Comparison of ENCODE assay signal across 8 cellular contexts in genomic region chr7:99407849-99408346, GRCh38. TPM values are rescaled to one million over a fixed set of nuclear protein-coding genes. Genes with fewer than 3 reads are reported as not detected.
A peak's percentile ranks its signal among the peaks of the same experiment; 100 is the strongest.
DNase-seq lines count a peak whose midpoint lies in the region; ATAC-seq, FAIRE-seq and TF ChIP-seq lines count a peak whose summit lies in the region.

No MANE protein-coding gene starts in this region.

- no peak for FAIRE-seq in K562 (lab: Jason Lieb, UNC)

- H4K20me1 ChIP-seq in K562 (replicated peaks; ENCODE audit: control insufficient read depth, insufficient read depth, low read length) = peaks cover 34% of the 10 kb centered on the region

- TF ChIP-seq POLR2A in K562 (conservative IDR thresholded peaks at IDR 0.05) (no peak), gastrocnemius medialis (IDR thresholded peaks at IDR 0.05) (no peak)

- H3K4me1 ChIP-seq in K562 (replicated peaks in 1 of 2; ENCODE audit: control insufficient read depth in 2 of 2, insufficient read depth in 2 of 2, low read length in 2 of 2) = peaks cover 20% of the 10 kb centered on the region in 2 experiments; a peak in 4 of 5 replicates
- H3K4me1 ChIP-seq in iPS-18a (ENCODE audit: control insufficient read depth, low read depth, low read length) = peaks cover 11% of the 10 kb centered on the region
- H3K4me1 ChIP-seq in gastrocnemius medialis = peaks cover 40 to 43% of the 10 kb centered on the region in 2 donors

- H3K4me3 ChIP-seq in K562 (peak overlapping the region; percentile 97), iPS-18a (ENCODE audit: low read length) (peak overlapping the region; percentile 88), gastrocnemius medialis (peak overlapping the region; percentile 96 to 100 (median 99))

- in situ Hi-C loops in SK-MEL-5 (cut with HindIII; ENCODE audit: low pct_unique_long_range_greater_than_20kb, low sequenced_read_pairs) = no loop called here
- in situ Hi-C loops in K562 (cut with MboI) = no loop called here
- in situ Hi-C loops in gastrocnemius medialis (cut with MboI; ENCODE audit: low sequenced_read_pairs in 4 of 4) = no loop called here

- TF ChIP-seq RAD21 in K562 (CRISPR knock-in tag; conservative IDR thresholded peaks at IDR 0.05 in 1 of 2, IDR thresholded peaks at IDR 0.05 in 1 of 2) = no peak

- DNase-seq in Daoy (ENCODE audit: low read depth) = peak; percentile 87
- DNase-seq in SK-MEL-5 (ENCODE audit: low read depth, low spot score) = peak; percentile 62
- peak in 2 of 4 experiments; percentile 56 to 67 for DNase-seq in K562 (ENCODE audit: extremely low read depth in 1 of 4, low spot score in 3 of 4)
- DNase-seq in gastrocnemius medialis = peak; percentile 15 to 74
- DNase-seq in GM20000 (ENCODE audit: low spot score) = no peak

- TF ChIP-seq CTCF in K562 (IDR thresholded peaks at IDR 0.05 in 2 of 3, conservative IDR thresholded peaks at IDR 0.05 in 1 of 3; ENCODE audit: insufficient read depth in 2 of 3, low read depth in 1 of 3, low read length in 3 of 3) = 0 out of 6 replicates have a peak, but pooled peaks of 1 of the 3 experiments have one; percentile 5
- TF ChIP-seq CTCF in gastrocnemius medialis (IDR thresholded peaks at IDR 0.05 in 4 of 5, conservative IDR thresholded peaks at IDR 0.05 in 1 of 5) = no peak
- TF ChIP-seq CTCF in GM20000 (IDR thresholded peaks at IDR 0.05; ENCODE audit: extremely low read depth, missing control alignments) = no peak

- intact Hi-C loops in K562 (cut with micrococcal nuclease) (loop anchor here (2.0 kb wide), 1 partner anchor 33 kb away; the partner anchor contains the start of gene ARPC1B), gastrocnemius medialis (cut with DNase I; ENCODE audit: low total_unique reads) (loop anchor here (1.0 to 5.0 kb wide), 5 partner anchors 15 to 96 kb away; partner anchors contain the start of genes ARPC1A, CPSF4, PTCD1 and ZKSCAN5)

- WGBS in K562 (ENCODE audit: insufficient coverage, low coverage, missing lambda C conversion rate) = under 1% methylated on average over 28 of the region's 28 CpGs

- H3K36me3 ChIP-seq in K562 (ENCODE audit: control insufficient read depth, insufficient read depth, low read length) (peaks cover 75% of the 10 kb centered on the region), iPS-18a (ENCODE audit: control insufficient read depth, low read depth, low read length) (peaks cover 35% of the 10 kb centered on the region), gastrocnemius medialis (peaks cover 0 to 47% of the 10 kb centered on the region in 2 donors)

- H2AFZ ChIP-seq in K562 (ENCODE audit: low read depth, low read length) = peak overlapping the region; percentile 100

- peaks cover 77% of the 10 kb centered on the region for H3K79me2 ChIP-seq in K562 (ENCODE audit: control insufficient read depth, insufficient read depth, low read length)

- H3K9me1 ChIP-seq in K562 (ENCODE audit: control insufficient read depth, insufficient read depth, low read length) = no peaks in the 10 kb centered on the region

- CTCF ChIA-PET in K562 (lab: Yijun Ruan, JAX; ENCODE audit: low intra/inter-chr PET ratio) = no interaction called here

- no peak for TF ChIP-seq EP300 in K562 (IDR thresholded peaks at IDR 0.05; ENCODE audit: low read length)

- POLR2A ChIA-PET in K562 (lab: Yijun Ruan, JAX) = interaction anchor here (0.7 to 4.4 kb wide), 12 partner anchors 8 to 277 kb away, joined by 3 to 53 read pairs (median 8); partner anchors contain the start of genes CPSF4 and PTCD1

- H3K9ac ChIP-seq in K562 (ENCODE audit: insufficient read depth in 1 of 2, low read depth in 2 of 2, low read length in 2 of 2) (peak overlapping the region; percentile 97 to 100), iPS-18a (ENCODE audit: low read length) (peak overlapping the region; percentile 94)

- H3K27me3 ChIP-seq in K562 (ENCODE audit: control insufficient read depth in 2 of 2, insufficient read depth in 2 of 2, low read length in 2 of 2) = no peaks in the 10 kb centered on the region
- no peaks in the 10 kb centered on the region for H3K27me3 ChIP-seq in iPS-18a (ENCODE audit: control insufficient read depth, insufficient read depth, low read length)
- H3K27me3 ChIP-seq in gastrocnemius medialis = no peaks in the 10 kb centered on the region

- ATAC-seq in HG02642 (IDR thresholded peaks at IDR 0.05; ENCODE audit: poor library complexity, unreplicated experiment) = peak; percentile 3
- ATAC-seq in K562 = peak; percentile 61
- peak; percentile 55 to 60 for ATAC-seq in gastrocnemius medialis
- no peak for ATAC-seq in GM19351 (IDR thresholded peaks at IDR 0.05; ENCODE audit: unreplicated experiment)

- BruUV-seq in K562 (replicated peaks; lab: Mats Ljungman, UMichigan) = no TSS peak

- H3K27ac ChIP-seq in K562 (ENCODE audit: extremely low read depth, low read depth, low read length) = peak overlapping the region; percentile 100
- H3K27ac ChIP-seq in iPS-18a (ENCODE audit: low read length) = peak overlapping the region; percentile 58
- peak overlapping the region; percentile 93 to 99 (median 96) for H3K27ac ChIP-seq in gastrocnemius medialis

- peak overlapping the region; percentile 99 for H3K4me2 ChIP-seq in K562 (ENCODE audit: insufficient read depth, low read length)

- H3K9me3 ChIP-seq in K562 (replicated peaks; ENCODE audit: control insufficient read depth, insufficient read depth, low read depth, low read length) = no peaks in the 10 kb centered on the region
- no peaks in the 10 kb centered on the region for H3K9me3 ChIP-seq in iPS-18a (ENCODE audit: control insufficient read depth, low read depth, low read length)
- no peaks in the 10 kb centered on the region for H3K9me3 ChIP-seq in gastrocnemius medialis

RNA-seq across cellular contexts. Expression of gene PDAP1, which starts 0.5 kb away (rescaled TPM):
- 263 and 279 TPM in 2 replicates for total RNA-seq in Daoy (2014; rRNA removed; shearing (Covaris generic))
- 54.2 and 55.6 TPM in 2 replicates for total RNA-seq in SK-MEL-5 (2014; rRNA removed; shearing (Covaris generic))
- 92.5 and 106 TPM in 2 replicates for polyA plus RNA-seq in SK-MEL-5 (2015; cell fraction: cytosol; rRNA removed)
- 17.8 and 18.4 TPM in 2 replicates for polyA plus RNA-seq in SK-MEL-5 (2015; cell fraction: nucleus; rRNA removed)
- total RNA-seq in K562 (2011; cell fraction: chromatin; rRNA removed; ENCODE audit: low replicate concordance) = 27.1 and 32.8 TPM in 2 replicates
- total RNA-seq in K562 (2011; cell fraction: nucleolus; rRNA removed) = 19.1 and 20.0 TPM in 2 replicates
- 28.5 and 49.1 TPM in 2 replicates for total RNA-seq in K562 (2011; cell fraction: nucleoplasm; rRNA removed)
- total RNA-seq in K562 (2014; rRNA removed) (105 and 108 TPM in 2 replicates), K562 (2014; rRNA removed; fragmentation: Illumina TruSeq; extraction: Trizol) (129 and 138 TPM in 2 replicates), K562 (2015; rRNA removed; fragmentation: Illumina TruSeq; extraction: Trizol) (161 and 162 TPM in 2 replicates), K562 (2021) (161 and 182 TPM in 2 replicates), gastrocnemius medialis (100 to 1,000 TPM in 3 of 4 donors, 10 to 100 TPM in 1; 81.7 to 258 (median 198) TPM)
- polyA plus RNA-seq in K562 (2011; rRNA removed) (31.0 and 72.6 TPM in 2 replicates), K562 (2014; fragmentation: Illumina TruSeq; extraction: Trizol) (315 and 356 TPM in 2 replicates), K562 (2014; fragmentation: Nextera tagmentation; extraction: Ambion mirVana) (10 to 100 TPM; 10.2 to 16.0 TPM), K562 (2014; rRNA removed) (185 and 215 TPM in 2 replicates)
- polyA plus RNA-seq in K562 (2011; cell fraction: cytosol; rRNA removed) = 26.2 and 29.1 TPM in 2 replicates
- polyA plus RNA-seq in K562 (2011; cell fraction: nucleus; rRNA removed) = 22.4 and 28.1 TPM in 2 replicates
- polyA plus RNA-seq in K562 (2012) = 165 and 249 TPM in 2 replicates
- 20.1 and 24.4 TPM in 2 replicates for polyA minus RNA-seq in K562 (2011; rRNA and poly(A)+ RNA removed)
- 31.9 and 37.0 TPM in 2 replicates for polyA minus RNA-seq in K562 (2011; cell fraction: cytosol; rRNA and poly(A)+ RNA removed)
- polyA minus RNA-seq in K562 (2011; cell fraction: nucleus; rRNA and poly(A)+ RNA removed) = 5.1 and 6.4 TPM in 2 replicates

RNA-seq across cellular contexts. Expression of gene BUD31, which starts 0.9 kb away (rescaled TPM):
- total RNA-seq in Daoy (2014; rRNA removed; shearing (Covaris generic)) = 374 and 510 TPM in 2 replicates
- total RNA-seq in SK-MEL-5 (2014; rRNA removed; shearing (Covaris generic)) = 228 and 236 TPM in 2 replicates
- 171 and 200 TPM in 2 replicates for polyA plus RNA-seq in SK-MEL-5 (2015; cell fraction: cytosol; rRNA removed)
- 55.9 and 60.6 TPM in 2 replicates for polyA plus RNA-seq in SK-MEL-5 (2015; cell fraction: nucleus; rRNA removed)
- 71.4 and 104 TPM in 2 replicates for total RNA-seq in K562 (2011; cell fraction: chromatin; rRNA removed; ENCODE audit: low replicate concordance)
- total RNA-seq in K562 (2011; cell fraction: nucleolus; rRNA removed) = 46.8 and 62.5 TPM in 2 replicates
- 67.0 and 82.8 TPM in 2 replicates for total RNA-seq in K562 (2011; cell fraction: nucleoplasm; rRNA removed)
- 247 and 279 TPM in 2 replicates for total RNA-seq in K562 (2014; rRNA removed)
- 214 and 266 TPM in 2 replicates for total RNA-seq in K562 (2014; rRNA removed; fragmentation: Illumina TruSeq; extraction: Trizol)
- total RNA-seq in K562 (2015; rRNA removed; fragmentation: Illumina TruSeq; extraction: Trizol) = 211 and 238 TPM in 2 replicates
- 242 and 255 TPM in 2 replicates for total RNA-seq in K562 (2021)
- polyA plus RNA-seq in K562 (2011; rRNA removed) = 69.4 and 105 TPM in 2 replicates
- polyA plus RNA-seq in K562 (2011; cell fraction: cytosol; rRNA removed) = 77.0 and 96.0 TPM in 2 replicates
- polyA plus RNA-seq in K562 (2011; cell fraction: nucleus; rRNA removed) = 42.2 and 50.1 TPM in 2 replicates
- 142 and 298 TPM in 2 replicates for polyA plus RNA-seq in K562 (2012)
- polyA plus RNA-seq in K562 (2014; fragmentation: Illumina TruSeq; extraction: Trizol) = 307 and 342 TPM in 2 replicates
- polyA plus RNA-seq in K562 (2014; fragmentation: Nextera tagmentation; extraction: Ambion mirVana) = 100 to 1,000 TPM; 275 to 332 TPM
- 237 and 272 TPM in 2 replicates for polyA plus RNA-seq in K562 (2014; rRNA removed)
- 50.5 and 64.8 TPM in 2 replicates for polyA minus RNA-seq in K562 (2011; rRNA and poly(A)+ RNA removed)
- 36.5 and 42.6 TPM in 2 replicates for polyA minus RNA-seq in K562 (2011; cell fraction: cytosol; rRNA and poly(A)+ RNA removed)
- 16.4 and 18.0 TPM in 2 replicates for polyA minus RNA-seq in K562 (2011; cell fraction: nucleus; rRNA and poly(A)+ RNA removed)
- 10 to 100 TPM; 23.3 to 46.8 (median 28.0) TPM for total RNA-seq in gastrocnemius medialis

RNA-seq across cellular contexts. Expression of gene PTCD1, which starts 30.7 kb away (rescaled TPM):
- total RNA-seq in Daoy (2014; rRNA removed; shearing (Covaris generic)) = 9.7 and 11.9 TPM in 2 replicates
- total RNA-seq in SK-MEL-5 (2014; rRNA removed; shearing (Covaris generic)) = 17.4 and 18.4 TPM in 2 replicates
- 16.5 and 21.2 TPM in 2 replicates for polyA plus RNA-seq in SK-MEL-5 (2015; cell fraction: cytosol; rRNA removed)
- 15.8 and 20.4 TPM in 2 replicates for polyA plus RNA-seq in SK-MEL-5 (2015; cell fraction: nucleus; rRNA removed)
- total RNA-seq in K562 (2011; cell fraction: chromatin; rRNA removed; ENCODE audit: low replicate concordance) = 20.1 and 49.2 TPM in 2 replicates
- total RNA-seq in K562 (2011; cell fraction: nucleolus; rRNA removed) = 22.2 and 25.2 TPM in 2 replicates
- total RNA-seq in K562 (2011; cell fraction: nucleoplasm; rRNA removed) = 9.8 and 15.1 TPM in 2 replicates
- total RNA-seq in K562 (2014; rRNA removed) (17.1 and 24.4 TPM in 2 replicates), K562 (2014; rRNA removed; fragmentation: Illumina TruSeq; extraction: Trizol) (6.2 and 6.9 TPM in 2 replicates), K562 (2015; rRNA removed; fragmentation: Illumina TruSeq; extraction: Trizol) (10.3 and 10.5 TPM in 2 replicates), K562 (2021) (12.3 and 16.3 TPM in 2 replicates), gastrocnemius medialis (10 to 100 TPM in 2 of 4 donors, 1 to 10 TPM in 2; 7.8 to 14.1 (median 10.9) TPM)
- polyA plus RNA-seq in K562 (2011; rRNA removed) (4.1 and 5.3 TPM in 2 replicates), K562 (2014; fragmentation: Illumina TruSeq; extraction: Trizol) (5.0 and 21.9 TPM in 2 replicates), K562 (2014; fragmentation: Nextera tagmentation; extraction: Ambion mirVana) (under 1 TPM; 0.46 to 0.57 TPM), K562 (2014; rRNA removed) (10.5 and 13.5 TPM in 2 replicates)
- 4.6 and 13.2 TPM in 2 replicates for polyA plus RNA-seq in K562 (2011; cell fraction: cytosol; rRNA removed)
- 8.8 and 19.0 TPM in 2 replicates for polyA plus RNA-seq in K562 (2011; cell fraction: nucleus; rRNA removed)
- 6.9 and 10.9 TPM in 2 replicates for polyA plus RNA-seq in K562 (2012)
- polyA minus RNA-seq in K562 (2011; rRNA and poly(A)+ RNA removed) = 3.8 and 5.0 TPM in 2 replicates
- polyA minus RNA-seq in K562 (2011; cell fraction: cytosol; rRNA and poly(A)+ RNA removed) = 4.6 and 7.6 TPM in 2 replicates
- 6.6 and 8.1 TPM in 2 replicates for polyA minus RNA-seq in K562 (2011; cell fraction: nucleus; rRNA and poly(A)+ RNA removed)

RNA-seq across cellular contexts. Expression of gene CPSF4, which starts 30.8 kb away (rescaled TPM):
- total RNA-seq in Daoy (2014; rRNA removed; shearing (Covaris generic)) = 51.9 and 60.1 TPM in 2 replicates
- total RNA-seq in SK-MEL-5 (2014; rRNA removed; shearing (Covaris generic)) = 48.8 and 53.7 TPM in 2 replicates
- 66.5 and 87.3 TPM in 2 replicates for polyA plus RNA-seq in SK-MEL-5 (2015; cell fraction: cytosol; rRNA removed)
- polyA plus RNA-seq in SK-MEL-5 (2015; cell fraction: nucleus; rRNA removed) = 304 TPM in 2 replicates
- total RNA-seq in K562 (2011; cell fraction: chromatin; rRNA removed; ENCODE audit: low replicate concordance) = 152 and 384 TPM in 2 replicates
- 218 TPM in 2 replicates for total RNA-seq in K562 (2011; cell fraction: nucleolus; rRNA removed)
- 228 and 250 TPM in 2 replicates for total RNA-seq in K562 (2011; cell fraction: nucleoplasm; rRNA removed)
- 71.7 and 83.4 TPM in 2 replicates for total RNA-seq in K562 (2014; rRNA removed)
- total RNA-seq in K562 (2014; rRNA removed; fragmentation: Illumina TruSeq; extraction: Trizol) = 39.2 and 46.1 TPM in 2 replicates
- total RNA-seq in K562 (2015; rRNA removed; fragmentation: Illumina TruSeq; extraction: Trizol) = 63.9 and 66.7 TPM in 2 replicates
- total RNA-seq in K562 (2021) = 97.7 and 99.8 TPM in 2 replicates
- 81.3 and 83.8 TPM in 2 replicates for polyA plus RNA-seq in K562 (2011; rRNA removed)
- polyA plus RNA-seq in K562 (2011; cell fraction: cytosol; rRNA removed) = 74.0 and 128 TPM in 2 replicates
- 257 and 356 TPM in 2 replicates for polyA plus RNA-seq in K562 (2011; cell fraction: nucleus; rRNA removed)
- polyA plus RNA-seq in K562 (2012) = 69.0 and 82.1 TPM in 2 replicates
- 86.8 and 90.7 TPM in 2 replicates for polyA plus RNA-seq in K562 (2014; fragmentation: Illumina TruSeq; extraction: Trizol)
- polyA plus RNA-seq in K562 (2014; fragmentation: Nextera tagmentation; extraction: Ambion mirVana) = 10 to 100 TPM; 16.9 to 17.4 TPM
- 118 and 126 TPM in 2 replicates for polyA plus RNA-seq in K562 (2014; rRNA removed)
- polyA minus RNA-seq in K562 (2011; rRNA and poly(A)+ RNA removed) = 32.3 and 54.6 TPM in 2 replicates
- polyA minus RNA-seq in K562 (2011; cell fraction: cytosol; rRNA and poly(A)+ RNA removed) = 26.3 and 38.3 TPM in 2 replicates
- 63.5 and 66.6 TPM in 2 replicates for polyA minus RNA-seq in K562 (2011; cell fraction: nucleus; rRNA and poly(A)+ RNA removed)
- total RNA-seq in gastrocnemius medialis = 10 to 100 TPM; 21.4 to 40.4 (median 26.1) TPM

RNA-seq across cellular contexts. Expression of gene ARPC1B, which starts 33.4 kb away (rescaled TPM):
- 377 and 446 TPM in 2 replicates for total RNA-seq in Daoy (2014; rRNA removed; shearing (Covaris generic))
- 1,635 and 1,714 TPM in 2 replicates for total RNA-seq in SK-MEL-5 (2014; rRNA removed; shearing (Covaris generic))
- 1,538 and 1,727 TPM in 2 replicates for polyA plus RNA-seq in SK-MEL-5 (2015; cell fraction: cytosol; rRNA removed)
- polyA plus RNA-seq in SK-MEL-5 (2015; cell fraction: nucleus; rRNA removed) = 452 and 485 TPM in 2 replicates
- 99.9 and 272 TPM in 2 replicates for total RNA-seq in K562 (2011; cell fraction: chromatin; rRNA removed; ENCODE audit: low replicate concordance)
- total RNA-seq in K562 (2011; cell fraction: nucleolus; rRNA removed) = 195 and 204 TPM in 2 replicates
- total RNA-seq in K562 (2011; cell fraction: nucleoplasm; rRNA removed) = 146 and 192 TPM in 2 replicates
- total RNA-seq in K562 (2014; rRNA removed) (357 and 436 TPM in 2 replicates), K562 (2014; rRNA removed; fragmentation: Illumina TruSeq; extraction: Trizol) (77.8 and 81.5 TPM in 2 replicates), K562 (2015; rRNA removed; fragmentation: Illumina TruSeq; extraction: Trizol) (216 and 235 TPM in 2 replicates), K562 (2021) (187 and 221 TPM in 2 replicates), gastrocnemius medialis (10 to 100 TPM; 24.7 to 38.7 (median 30.8) TPM)
- polyA plus RNA-seq in K562 (2011; rRNA removed) (211 and 213 TPM in 2 replicates), K562 (2014; fragmentation: Illumina TruSeq; extraction: Trizol) (93.3 and 345 TPM in 2 replicates), K562 (2014; fragmentation: Nextera tagmentation; extraction: Ambion mirVana) (10 to 100 TPM in 1 of 2 experiments, 1 to 10 TPM in 1; 6.7 to 38.7 TPM), K562 (2014; rRNA removed) (308 and 407 TPM in 2 replicates)
- 307 and 633 TPM in 2 replicates for polyA plus RNA-seq in K562 (2011; cell fraction: cytosol; rRNA removed)
- polyA plus RNA-seq in K562 (2011; cell fraction: nucleus; rRNA removed) = 159 and 253 TPM in 2 replicates
- 510 and 518 TPM in 2 replicates for polyA plus RNA-seq in K562 (2012)
- polyA minus RNA-seq in K562 (2011; rRNA and poly(A)+ RNA removed) = 59.3 and 102 TPM in 2 replicates
- 118 and 133 TPM in 2 replicates for polyA minus RNA-seq in K562 (2011; cell fraction: cytosol; rRNA and poly(A)+ RNA removed)
- 73.5 and 76.2 TPM in 2 replicates for polyA minus RNA-seq in K562 (2011; cell fraction: nucleus; rRNA and poly(A)+ RNA removed)
